ENCODE assay signal across 23 cellular contexts in genomic region chr16:10930755-10931093, GRCh38. TPM values are rescaled to one million over a fixed set of nuclear protein-coding genes. Genes with fewer than 3 reads are reported as not detected.
DNase-seq lines count a peak whose midpoint lies in the region; ATAC-seq, FAIRE-seq and TF ChIP-seq lines count a peak whose summit lies in the region.
"Had no signal": no experiment of that assay in that cellular context is flagged by ENCODE, and none has a peak within 500 bp of the region (broad histone marks: within the 10 kb centered on the region; RNA-seq: fewer than 3 reads in every experiment).

No MANE protein-coding gene starts in this region.

- no TSS peak for BruUV-seq in Panc1 (replicated peaks; lab: Mats Ljungman, UMichigan)

- FAIRE-seq in A549 (lab: Jason Lieb, UNC), result no peak
- no peak for FAIRE-seq in H1 (lab: Jason Lieb, UNC)

- no peak overlapping the region for H3K9ac ChIP-seq in H1 (replicated peaks in 1 of 4; ENCODE audit: extremely low read depth in 1 of 4, low read depth in 3 of 4, low read length in 3 of 4)

- DNase-seq in A549 (ENCODE audit: low read depth in 1 of 2, low spot score in 1 of 2) (no peak), Panc1 (ENCODE audit: low read depth, low spot score) (no peak), H1 (ENCODE audit: low read depth in 1 of 2, low spot score in 2 of 2) (no peak), hippocampal formation (lab: John Stamatoyannopoulos, UW) (no peak), left ventricle myocardium inferior (no peak), SKM-1 treated with dmso at 0.1 percent for 144 hours (lab: John Stamatoyannopoulos, UW; ENCODE audit: unreplicated experiment) (no peak)
- DNase-seq: activated CD4-positive, alpha-beta T cell treated with anti-CD3 and anti-CD28 coated beads for 36 hours; CD4-positive, CD25-positive, alpha-beta regulatory T cell; DMS79; effector memory CD4-positive, alpha-beta T cell; islet precursor cell; mammary epithelial cell; naive thymus-derived CD4-positive, alpha-beta T cell; NCI-H146; ovary; SIG-M5; stimulated activated naive CD8-positive, alpha-beta T cell treated with anti-CD3 and anti-CD28 coated beads, Interleukin-15, amount 100 ng/mL, for 72 hours had no signal

- peaks cover 8% of the 10 kb centered on the region for H3K79me1 ChIP-seq in H1 (ENCODE audit: low read depth, low read length)

- TF ChIP-seq EP300 in A549 (IDR thresholded peaks at IDR 0.05) (no peak), H1 (IDR thresholded peaks at IDR 0.05; ENCODE audit: borderline replicate concordance in 1 of 2, low read depth in 2 of 2, low read length in 2 of 2) (no peak)

- H2AFZ ChIP-seq in H1 (ENCODE audit: low read length), result no peak overlapping the region
- H2AFZ ChIP-seq: hepatocyte had no signal

- TF ChIP-seq CTCF in A549 (IDR thresholded peaks at IDR 0.05) (no peak), GM12875 (IDR thresholded peaks at IDR 0.05; ENCODE audit: borderline replicate concordance, insufficient read depth, low read depth, low read length) (peak; percentile 46), Panc1 (IDR thresholded peaks at IDR 0.05) (no peak), H1 (IDR thresholded peaks at IDR 0.05; ENCODE audit: control extremely low read depth in 1 of 3, insufficient read depth in 1 of 3, low read depth in 1 of 3, low read length in 3 of 3) (peak in 2 of 3 experiments; percentile 26 to 36; a peak in 3 of 4 replicates), left ventricle myocardium inferior (IDR thresholded peaks at IDR 0.05; ENCODE audit: borderline replicate concordance) (no peak)

- H3K9me3 ChIP-seq in A549 (no peaks in the 10 kb centered on the region), Panc1 (ENCODE audit: control insufficient read depth, insufficient read depth, low read depth, low read length) (no peaks in the 10 kb centered on the region), H1 (ENCODE audit: insufficient read depth in 2 of 2, low read depth in 1 of 2, low read length in 1 of 2) (no peaks in the 10 kb centered on the region), left ventricle myocardium inferior (replicated peaks) (no peaks in the 10 kb centered on the region)
- H3K9me3 ChIP-seq: adrenal gland, ovary had no signal

- WGBS in A549 (ENCODE audit: missing lambda C conversion rate), result 100% methylated on average over 1 of the region's 2 CpGs
- 92% methylated on average over 2 of the region's 2 CpGs; no CpG with 5 or more reads in 1 of the 2 experiments for WGBS in H1 (ENCODE audit: extremely low coverage in 1 of 2, insufficient coverage in 1 of 2, insufficient read length in 1 of 2, insufficient replicate concordance in 2 of 2, low coverage in 1 of 2, low lambda C conversion rate in 2 of 2, missing lambda C conversion rate in 1 of 2), 2 experiments

- in situ Hi-C loops in Panc1 (cut with HindIII; ENCODE audit: low pct_unique_long_range_greater_than_20kb, low sequenced_read_pairs), result no loop called here

- POLR2A ChIA-PET in A549 (lab: Yijun Ruan, JAX), result no interaction called here
- POLR2A ChIA-PET in Panc1 (lab: Charles Lee), result interaction anchor here (0.6 to 0.7 kb wide), 2 partner anchors 99 to 263 kb away, joined by 3 to 6 read pairs; no protein-coding TSS in a partner anchor
- POLR2A ChIA-PET in H1 (lab: Charles Lee; ENCODE audit: partially characterized antibody), result interaction anchor here (0.8 kb wide), 1 partner anchor 13 kb away, joined by 3 read pairs; the partner anchor contains the start of gene CLEC16A

- TF ChIP-seq RAD21 in A549 (conservative IDR thresholded peaks at IDR 0.05 in 1 of 2, IDR thresholded peaks at IDR 0.05 in 1 of 2), result no peak
- peak in 1 of 2 experiments; percentile 12; a peak in 2 of 4 replicates for TF ChIP-seq RAD21 in H1 (IDR thresholded peaks at IDR 0.05 in 1 of 2, conservative IDR thresholded peaks at IDR 0.05 in 1 of 2; ENCODE audit: low read depth in 2 of 2, low read length in 2 of 2)

- H3K4ac ChIP-seq in H1 (replicated peaks; ENCODE audit: insufficient read length, low read depth, low read length), result no peak overlapping the region

- no peak overlapping the region for H3K4me3 ChIP-seq in A549
- no peak overlapping the region for H3K4me3 ChIP-seq in GM12875 (ENCODE audit: low read depth, low read length)
- H3K4me3 ChIP-seq in Panc1 (ENCODE audit: low read depth in 2 of 2, low read length in 2 of 2), result no peak overlapping the region
- no peak overlapping the region for H3K4me3 ChIP-seq in H1 (ENCODE audit: extremely low read depth in 1 of 4, insufficient read depth in 2 of 4, low read depth in 3 of 4, low read length in 4 of 4)
- no peak overlapping the region for H3K4me3 ChIP-seq in left ventricle myocardium inferior
- H3K4me3 ChIP-seq: adrenal gland, hepatocyte, ovary had no signal

- H2AK5ac ChIP-seq in H1 (ENCODE audit: low read depth, low read length), result no peak overlapping the region

- H3K4me1 ChIP-seq in A549 (no peaks in the 10 kb centered on the region), Panc1 (ENCODE audit: control insufficient read depth, insufficient read depth, low read length) (no peaks in the 10 kb centered on the region), H1 (replicated peaks in 1 of 4; ENCODE audit: control insufficient read depth in 3 of 4, insufficient read depth in 4 of 4, low read length in 3 of 4) (no peaks in the 10 kb centered on the region), left ventricle myocardium inferior (peaks cover 66% of the 10 kb centered on the region)

- no peak overlapping the region for H3K56ac ChIP-seq in H1 (replicated peaks; ENCODE audit: insufficient read length, low read depth, low read length)

- H3K23me2 ChIP-seq in H1 (ENCODE audit: low read depth, low read length), result no peaks in the 10 kb centered on the region

- H2BK15ac ChIP-seq in H1 (ENCODE audit: low read length), result no peak overlapping the region

- no peaks in the 10 kb centered on the region for H3K27me3 ChIP-seq in Panc1 (ENCODE audit: control insufficient read depth, insufficient read depth, low read length)
- H3K27me3 ChIP-seq in H1 (replicated peaks in 1 of 4; ENCODE audit: control insufficient read depth in 3 of 4, extremely low read depth in 1 of 4, insufficient read depth in 3 of 4, low read length in 3 of 4), result no peaks in the 10 kb centered on the region
- H3K27me3 ChIP-seq in left ventricle myocardium inferior (ENCODE audit: low read depth), result no peaks in the 10 kb centered on the region
- H3K27me3 ChIP-seq: adrenal gland, hepatocyte, ovary had no signal

- no peak overlapping the region for H3K23ac ChIP-seq in H1 (ENCODE audit: insufficient read length)

- H4K5ac ChIP-seq in H1 (ENCODE audit: insufficient read length, low read depth, low read length), result no peak overlapping the region

- no peak overlapping the region for H2BK20ac ChIP-seq in H1 (ENCODE audit: low read length)

- H4K8ac ChIP-seq in H1 (ENCODE audit: extremely low read depth, insufficient read depth, low read length), result no peak overlapping the region

- H3K14ac ChIP-seq in H1 (ENCODE audit: insufficient read length), result no peak overlapping the region

- H3K18ac ChIP-seq in H1 (ENCODE audit: extremely low read depth, low read length), result no peak overlapping the region

- no peak overlapping the region for H2BK5ac ChIP-seq in H1 (ENCODE audit: low read depth, low read length)

- peaks cover 6 to 7% of the 10 kb centered on the region in 2 experiments for H4K20me1 ChIP-seq in H1 (replicated peaks in 1 of 2; ENCODE audit: control insufficient read depth in 1 of 2, insufficient read depth in 2 of 2, low read length in 2 of 2)

- no peak overlapping the region for H2BK120ac ChIP-seq in H1 (replicated peaks; ENCODE audit: low read depth, low read length)

- intact Hi-C loops in Panc1 (cut with micrococcal nuclease; ENCODE audit: unreplicated experiment), result no loop called here
- intact Hi-C loops in left ventricle myocardium inferior (cut with micrococcal nuclease), result no loop called here

- ATAC-seq in A549 (peak; percentile 46 to 69; a peak in 5 of 6 replicates), Panc1 (peak; percentile 67; the same call in 1 of the 2 replicates), GM19395 (IDR thresholded peaks at IDR 0.05; ENCODE audit: unreplicated experiment) (no peak)
- ATAC-seq: activated CD4-positive, alpha-beta T cell treated with anti-CD3 and anti-CD28 coated beads for 36 hours; naive thymus-derived CD4-positive, alpha-beta T cell; sciatic nerve; stimulated activated naive CD8-positive, alpha-beta T cell treated with anti-CD3 and anti-CD28 coated beads, Interleukin-15, amount 100 ng/mL, for 72 hours had no signal

- H3K36me3 ChIP-seq in Panc1 (ENCODE audit: control insufficient read depth, insufficient read depth, low read length), result no peaks in the 10 kb centered on the region
- H3K36me3 ChIP-seq in H1 (ENCODE audit: control insufficient read depth in 2 of 4, insufficient read depth in 4 of 4, low read length in 3 of 4), result peaks cover 3 to 11% (median 5%) of the 10 kb centered on the region in 4 experiments; a peak in 5 of 8 replicates
- peaks cover 48% of the 10 kb centered on the region for H3K36me3 ChIP-seq in left ventricle myocardium inferior
- H3K36me3 ChIP-seq: ovary had no signal

- no peak overlapping the region for H2BK12ac ChIP-seq in H1 (ENCODE audit: low read depth, low read length)

- H3K4me2 ChIP-seq in A549 (no peak overlapping the region), H1 (ENCODE audit: insufficient read depth in 1 of 2, low read depth in 2 of 2, low read length in 2 of 2) (no peak overlapping the region)
- H3K4me2 ChIP-seq: hepatocyte had no signal

- H3K79me2 ChIP-seq in H1 (ENCODE audit: control insufficient read depth in 1 of 2, insufficient read depth in 2 of 2, low read length in 2 of 2), result no peaks in the 10 kb centered on the region; a peak in 1 of 4 replicates

- TF ChIP-seq POLR2A in A549 (IDR thresholded peaks at IDR 0.05; ENCODE audit: low read length), result no peak
- TF ChIP-seq POLR2A in H1 (IDR thresholded peaks at IDR 0.05; ENCODE audit: control extremely low read depth in 1 of 2, low read depth in 2 of 2, low read length in 2 of 2), result no peak

- no peak overlapping the region for H4K91ac ChIP-seq in H1 (replicated peaks; ENCODE audit: insufficient read length, low read length)

- CTCF ChIA-PET in A549 (lab: Yijun Ruan, JAX) (interaction anchor here (0.6 to 1.5 kb wide), 2 partner anchors 12 to 878 kb away, joined by 3 to 5 read pairs; no protein-coding TSS in a partner anchor), Panc1 (lab: Charles Lee) (no interaction called here), H1 (lab: Charles Lee; ENCODE audit: partially characterized antibody) (interaction anchor here (0.6 to 1.9 kb wide), 6 partner anchors 12 to 518 kb away, joined by 3 to 8 read pairs (median 4); no protein-coding TSS in a partner anchor)

- H3K27ac ChIP-seq in A549 (no peak overlapping the region), Panc1 (ENCODE audit: low read length) (no peak overlapping the region), H1 (ENCODE audit: low read depth, low read length) (no peak overlapping the region), left ventricle myocardium inferior (replicated peaks) (no peak overlapping the region)
- H3K27ac ChIP-seq: hepatocyte, ovary had no signal

RNA-seq across cellular contexts. Expression of gene DEXI, which starts 11.5 kb away (rescaled TPM):
- 22.0 and 27.1 TPM in 2 replicates for polyA plus RNA-seq in A549 (2011; rRNA removed)
- polyA plus RNA-seq in A549 (2012; cell fraction: cytosol; rRNA removed), result 45.9 and 57.8 TPM in 2 replicates
- 45.3 and 46.2 TPM in 2 replicates for polyA plus RNA-seq in A549 (2012; cell fraction: nucleus; rRNA removed)
- 31.9 to 34.0 TPM (median 33.0 TPM) in 3 replicates for polyA plus RNA-seq in A549 (2017; fragmentation: RNase III; extraction: RNeasy Plus Mini Kit Qiagen cat#74134 plus additional on column Dnase treatment)
- 16.8 and 26.1 TPM in 2 replicates for polyA minus RNA-seq in A549 (2011; rRNA and poly(A)+ RNA removed)
- total RNA-seq in Panc1 (2021; ENCODE audit: unreplicated experiment), result 32.2 TPM
- 46.0 TPM for polyA plus RNA-seq in Panc1 (2012; ENCODE audit: insufficient read length)
- total RNA-seq in H1 (2021; fragmentation: NEBNext Ultra II Directional; extraction: Animal tissue kit (Norgen Biotek cat#: 25700)), result 33.3 and 39.5 TPM in 2 replicates
- polyA plus RNA-seq in H1 (2011; rRNA removed), result 47.3 and 84.0 TPM in 2 replicates
- polyA plus RNA-seq in H1 (2011; cell fraction: cytosol; rRNA removed), result 53.5 TPM
- polyA plus RNA-seq in H1 (2011; cell fraction: nucleus; rRNA removed), result 53.7 TPM
- 36.9 to 41.1 TPM (median 38.1 TPM) in 4 replicates for polyA plus RNA-seq in H1 (2012, experiment 1 of 2)
- polyA plus RNA-seq in H1 (2012, experiment 2 of 2), result 46.0 TPM
- polyA plus RNA-seq in H1 (2013, experiment 1 of 2), result 23.3 TPM
- polyA plus RNA-seq in H1 (2013, experiment 2 of 2), result 22.4 TPM
- 28.3 and 41.4 TPM in 2 replicates for polyA minus RNA-seq in H1 (2011; rRNA and poly(A)+ RNA removed)
- 28.3 TPM for polyA minus RNA-seq in H1 (2011; cell fraction: cytosol; rRNA and poly(A)+ RNA removed)
- polyA minus RNA-seq in H1 (2011; cell fraction: nucleus; rRNA and poly(A)+ RNA removed), result 18.6 TPM
- 110 TPM for total RNA-seq in left ventricle myocardium inferior

RNA-seq across cellular contexts. Expression of gene CLEC16A, which starts 13.6 kb away (rescaled TPM):
- polyA plus RNA-seq in A549 (2011; rRNA removed) (10.4 and 10.6 TPM in 2 replicates), A549 (2017; fragmentation: RNase III; extraction: RNeasy Plus Mini Kit Qiagen cat#74134 plus additional on column Dnase treatment) (8.3 to 8.5 TPM (median 8.4 TPM) in 3 replicates), H1 (2011; rRNA removed) (7.6 and 10.4 TPM in 2 replicates)
- polyA plus RNA-seq in A549 (2012; cell fraction: cytosol; rRNA removed), result 8.6 and 10.8 TPM in 2 replicates
- 14.2 and 15.6 TPM in 2 replicates for polyA plus RNA-seq in A549 (2012; cell fraction: nucleus; rRNA removed)
- 27.4 and 34.2 TPM in 2 replicates for polyA minus RNA-seq in A549 (2011; rRNA and poly(A)+ RNA removed)
- total RNA-seq in Panc1 (2021; ENCODE audit: unreplicated experiment) (21.0 TPM), left ventricle myocardium inferior (24.6 TPM)
- 27.5 TPM for polyA plus RNA-seq in Panc1 (2012; ENCODE audit: insufficient read length)
- 18.5 and 19.3 TPM in 2 replicates for total RNA-seq in H1 (2021; fragmentation: NEBNext Ultra II Directional; extraction: Animal tissue kit (Norgen Biotek cat#: 25700))
- 8.3 TPM for polyA plus RNA-seq in H1 (2011; cell fraction: cytosol; rRNA removed)
- 15.4 TPM for polyA plus RNA-seq in H1 (2011; cell fraction: nucleus; rRNA removed)
- polyA plus RNA-seq in H1 (2012, experiment 1 of 2), result 11.0 to 13.8 TPM (median 12.7 TPM) in 4 replicates
- polyA plus RNA-seq in H1 (2012, experiment 2 of 2), result 5.8 TPM
- 6.8 TPM for polyA plus RNA-seq in H1 (2013, experiment 1 of 2)
- 7.1 TPM for polyA plus RNA-seq in H1 (2013, experiment 2 of 2)
- polyA minus RNA-seq in H1 (2011; rRNA and poly(A)+ RNA removed), result 31.9 and 32.4 TPM in 2 replicates
- 16.2 TPM for polyA minus RNA-seq in H1 (2011; cell fraction: cytosol; rRNA and poly(A)+ RNA removed)
- 20.1 TPM for polyA minus RNA-seq in H1 (2011; cell fraction: nucleus; rRNA and poly(A)+ RNA removed)

RNA-seq across cellular contexts. Expression of gene CIITA, which starts 53.7 kb away (rescaled TPM):
- not detected in 2 replicates for polyA plus RNA-seq in A549 (2011; rRNA removed)
- polyA plus RNA-seq in A549 (2012; cell fraction: cytosol; rRNA removed), result 0.03 TPM in 2 replicates
- 0.04 TPM in 1 of 2 replicates, not detected in the other for polyA plus RNA-seq in A549 (2012; cell fraction: nucleus; rRNA removed)
- polyA plus RNA-seq in A549 (2017; fragmentation: RNase III; extraction: RNeasy Plus Mini Kit Qiagen cat#74134 plus additional on column Dnase treatment), result 0.06 to 0.07 TPM in 2 of 3 replicates, not detected in the other
- polyA minus RNA-seq in A549 (2011; rRNA and poly(A)+ RNA removed), result not detected in 2 replicates
- total RNA-seq in Panc1 (2021; ENCODE audit: unreplicated experiment), result 0.41 TPM
- polyA plus RNA-seq in Panc1 (2012; ENCODE audit: insufficient read length), result 0.79 TPM
- 0.06 and 0.07 TPM in 2 replicates for total RNA-seq in H1 (2021; fragmentation: NEBNext Ultra II Directional; extraction: Animal tissue kit (Norgen Biotek cat#: 25700))
- 0.16 and 0.17 TPM in 2 replicates for polyA plus RNA-seq in H1 (2011; rRNA removed)
- 0.14 TPM for polyA plus RNA-seq in H1 (2011; cell fraction: cytosol; rRNA removed)
- polyA plus RNA-seq in H1 (2011; cell fraction: nucleus; rRNA removed), result 0.44 TPM
- 0.13 to 0.37 TPM (median 0.29 TPM) in 4 replicates for polyA plus RNA-seq in H1 (2012, experiment 1 of 2)
- polyA plus RNA-seq in H1 (2012, experiment 2 of 2), result 0.14 TPM
- polyA plus RNA-seq in H1 (2013, experiment 1 of 2), result 0.02 TPM
- polyA plus RNA-seq in H1 (2013, experiment 2 of 2), result 0.04 TPM
- 0.05 and 0.09 TPM in 2 replicates for polyA minus RNA-seq in H1 (2011; rRNA and poly(A)+ RNA removed)
- polyA minus RNA-seq in H1 (2011; cell fraction: cytosol; rRNA and poly(A)+ RNA removed), result not detected
- polyA minus RNA-seq in H1 (2011; cell fraction: nucleus; rRNA and poly(A)+ RNA removed), result not detected
- total RNA-seq in left ventricle myocardium inferior, result 9.4 TPM
- total RNA-seq: hepatocyte, HT-29 had no signal

Comparison
In these comparisons a context has a peak if more than half of its experiments do, and no peak if none do; other contexts are left out.
1. CTCF ChIP-seq: peak in GM12875 (single experiment) and H1 (2 of 3); none in A549 (single experiment), Panc1 (single experiment) and left ventricle myocardium inferior (single experiment).
2. Of the 18 proteins assayed by ChIP-seq in both H1 and A549: peak only in H1: CTCF; only in A549: none; in both: none; in neither: 16; mixed calls (peak in some experiments, not most) for 1.